Comparison of ENCODE assay signal across 11 cellular contexts in genomic region chr10:79246606-79247275, GRCh38.
DNase-seq lines count a peak whose midpoint lies in the region; ATAC-seq and TF ChIP-seq lines count a peak whose summit lies in the region.
"Had no signal": no experiment of that assay in that cellular context is flagged by ENCODE, and none has a peak within 500 bp of the region (broad histone marks: within the 10 kb centered on the region; RNA-seq: fewer than 3 reads in every experiment).

No MANE protein-coding gene starts in this region.

- no peaks in the 10 kb centered on the region for H3K27me3 Mint-ChIP-seq in activated naive CD8-positive, alpha-beta T cell treated with anti-CD3 and anti-CD28 coated beads, Interleukin-2, amount 50 U/mL, for 24 hours
- peaks cover 7% of the 10 kb centered on the region for H3K27me3 Mint-ChIP-seq in nephron progenitor cell (ENCODE audit: low read depth, poor library complexity)

- 71% methylated on average over 14 of the region's 14 CpGs for WGBS in smooth muscle cell (ENCODE audit: low lambda C conversion rate)
- WGBS in mammary epithelial cell (ENCODE audit: low coverage, missing lambda C conversion rate): 80% methylated on average over 14 of the region's 14 CpGs

- no TSS peak for BruUV-seq in mammary epithelial cell (replicated peaks; lab: Mats Ljungman, UMichigan)

- peaks cover 77% of the 10 kb centered on the region for H3K4me1 Mint-ChIP-seq in activated naive CD8-positive, alpha-beta T cell treated with anti-CD3 and anti-CD28 coated beads, Interleukin-2, amount 50 U/mL, for 24 hours
- H3K4me1 Mint-ChIP-seq in nephron progenitor cell: peaks cover 51% of the 10 kb centered on the region

- peaks cover 95% of the 10 kb centered on the region for H3K4me1 ChIP-seq in left ventricle myocardium inferior
- peaks cover 9% of the 10 kb centered on the region for H3K4me1 ChIP-seq in smooth muscle cell (ENCODE audit: low read depth)
- peaks cover 24% of the 10 kb centered on the region for H3K4me1 ChIP-seq in mammary epithelial cell (ENCODE audit: insufficient read depth, low read length)

- TF ChIP-seq CTCF in GM06990 (IDR thresholded peaks at IDR 0.05; ENCODE audit: insufficient read depth, low read length, poor library complexity, severe bottlenecking) (no peak), left ventricle myocardium inferior (IDR thresholded peaks at IDR 0.05; ENCODE audit: borderline replicate concordance) (peak; percentile 18), smooth muscle cell (IDR thresholded peaks at IDR 0.05; ENCODE audit: borderline replicate concordance, insufficient read depth, poor library complexity, severe bottlenecking) (no peak), nephron progenitor cell (IDR thresholded peaks at IDR 0.05) (no peak), mammary epithelial cell (conservative IDR thresholded peaks at IDR 0.05 in 1 of 2, IDR thresholded peaks at IDR 0.05 in 1 of 2; ENCODE audit: extremely low read depth in 1 of 2, insufficient read depth in 1 of 2, low read depth in 1 of 2, low read length in 2 of 2) (no peak)

- peak overlapping the region; percentile 93 for H3K27ac Mint-ChIP-seq in activated naive CD8-positive, alpha-beta T cell treated with anti-CD3 and anti-CD28 coated beads, Interleukin-2, amount 50 U/mL, for 24 hours
- H3K27ac Mint-ChIP-seq in nephron progenitor cell: no peak overlapping the region

- H3K4me3 ChIP-seq in GM06990 (replicated peaks; ENCODE audit: low read depth, low read length): peak overlapping the region; percentile 81
- peak overlapping the region; percentile 70 for H3K4me3 ChIP-seq in left ventricle myocardium inferior
- no peak overlapping the region for H3K4me3 ChIP-seq in smooth muscle cell
- no peak overlapping the region for H3K4me3 ChIP-seq in mammary epithelial cell (replicated peaks in 1 of 3; ENCODE audit: insufficient read depth in 1 of 3, low read depth in 2 of 3, low read length in 3 of 3)

- peaks cover 74% of the 10 kb centered on the region for H3K79me2 ChIP-seq in smooth muscle cell (ENCODE audit: low read depth)
- peaks cover 64% of the 10 kb centered on the region for H3K79me2 ChIP-seq in mammary epithelial cell (ENCODE audit: insufficient read depth, low read length)

- intact Hi-C loops in left ventricle myocardium inferior (cut with micrococcal nuclease) (no loop called here), mammary epithelial cell (cut with micrococcal nuclease) (no loop called here)

- no peak overlapping the region for H3K9ac ChIP-seq in smooth muscle cell (ENCODE audit: low read depth)
- no peak overlapping the region for H3K9ac ChIP-seq in mammary epithelial cell (ENCODE audit: insufficient read depth, low read length)

- peak overlapping the region; percentile 97 for H3K27ac ChIP-seq in left ventricle myocardium inferior (replicated peaks)
- peak overlapping the region; percentile 4 for H3K27ac ChIP-seq in smooth muscle cell (ENCODE audit: low read depth)
- H3K27ac ChIP-seq in mammary epithelial cell (ENCODE audit: insufficient read depth, low read depth, low read length): no peak overlapping the region

- H3K4me2 ChIP-seq in smooth muscle cell (no peak overlapping the region), mammary epithelial cell (ENCODE audit: insufficient read depth, low read depth, low read length) (no peak overlapping the region)

- H3K9me3 ChIP-seq in left ventricle myocardium inferior (replicated peaks) (no peaks in the 10 kb centered on the region), smooth muscle cell (replicated peaks; ENCODE audit: low read depth) (no peaks in the 10 kb centered on the region), mammary epithelial cell (replicated peaks; ENCODE audit: insufficient read depth, low read length) (no peaks in the 10 kb centered on the region)

- H3F3A ChIP-seq in smooth muscle cell (ENCODE audit: low read depth): no peaks in the 10 kb centered on the region

- H2AFZ ChIP-seq in smooth muscle cell (ENCODE audit: low read depth): no peak overlapping the region
- H2AFZ ChIP-seq in mammary epithelial cell (ENCODE audit: low read depth, low read length): no peak overlapping the region

- H3K9me3 Mint-ChIP-seq in activated naive CD8-positive, alpha-beta T cell treated with anti-CD3 and anti-CD28 coated beads, Interleukin-2, amount 50 U/mL, for 24 hours: no peaks in the 10 kb centered on the region
- no peaks in the 10 kb centered on the region for H3K9me3 Mint-ChIP-seq in nephron progenitor cell

- in situ Hi-C loops in mammary epithelial cell (cut with MboI; ENCODE audit: low sequenced_read_pairs in 2 of 2): no loop called here

- ATAC-seq in activated naive CD8-positive, alpha-beta T cell treated with anti-CD3 and anti-CD28 coated beads, Interleukin-2, amount 50 U/mL, for 24 hours: no peak

- dilution Hi-C loops in mammary epithelial cell (cut with HindIII; ENCODE audit: low sequenced_read_pairs): loop anchor here (5.0 kb wide), 1 partner anchor 61 kb away; no protein-coding TSS in a partner anchor

- H3K36me3 Mint-ChIP-seq in activated naive CD8-positive, alpha-beta T cell treated with anti-CD3 and anti-CD28 coated beads, Interleukin-2, amount 50 U/mL, for 24 hours (ENCODE audit: low read depth): peaks cover 10% of the 10 kb centered on the region
- H3K36me3 Mint-ChIP-seq in nephron progenitor cell (ENCODE audit: low read depth): no peaks in the 10 kb centered on the region

- H3K27me3 ChIP-seq in GM06990 (replicated peaks; ENCODE audit: control insufficient read depth, insufficient read depth, low read length) (no peaks in the 10 kb centered on the region), left ventricle myocardium inferior (ENCODE audit: low read depth) (no peaks in the 10 kb centered on the region), smooth muscle cell (ENCODE audit: low read depth) (no peaks in the 10 kb centered on the region), mammary epithelial cell (ENCODE audit: insufficient read depth, low read length) (no peaks in the 10 kb centered on the region)

- H3K36me3 ChIP-seq in GM06990 (ENCODE audit: control insufficient read depth, insufficient read depth, low read length) (peaks cover 2% of the 10 kb centered on the region), left ventricle myocardium inferior (no peaks in the 10 kb centered on the region), smooth muscle cell (ENCODE audit: low read depth) (no peaks in the 10 kb centered on the region), mammary epithelial cell (ENCODE audit: insufficient read depth, low read length) (no peaks in the 10 kb centered on the region)

- DNase-seq in GM06990 (ENCODE audit: extremely low read depth, insufficient read length) (no peak), left ventricle myocardium inferior (peak; percentile 78), smooth muscle cell (lab: John Stamatoyannopoulos, UW; ENCODE audit: unreplicated experiment) (no peak), T-helper 9 cell (no peak), nephron progenitor cell (no peak), T1000 (lab: John Stamatoyannopoulos, UW) (no peak), mammary epithelial cell (no peak)
- no peak for DNase-seq in activated naive CD8-positive, alpha-beta T cell treated with anti-CD3 and anti-CD28 coated beads, Interleukin-2, amount 50 U/mL, for 24 hours
- DNase-seq: activated CD4-positive, alpha-beta T cell treated with anti-CD3 and anti-CD28 coated beads, Interleukin-2, amount 50 U/mL, for 1 hour; islet precursor cell; KBM-7 had no signal

- CTCF ChIA-PET in mammary epithelial cell (lab: Charles Lee; ENCODE audit: low non-redundant PET): no interaction called here

- H3K4me3 Mint-ChIP-seq in activated naive CD8-positive, alpha-beta T cell treated with anti-CD3 and anti-CD28 coated beads, Interleukin-2, amount 50 U/mL, for 24 hours: no peak overlapping the region
- no peak overlapping the region for H3K4me3 Mint-ChIP-seq in nephron progenitor cell

- H4K20me1 ChIP-seq in smooth muscle cell (ENCODE audit: low read depth) (peaks cover 97% of the 10 kb centered on the region), mammary epithelial cell (ENCODE audit: insufficient read depth, low read length) (no peaks in the 10 kb centered on the region)

Comparison
In these comparisons a context has a peak if more than half of its experiments do, and no peak if none do; other contexts are left out.
1. H3K4me3 ChIP-seq: peak in GM06990 (single experiment) and left ventricle myocardium inferior (single experiment); none in smooth muscle cell (single experiment) and mammary epithelial cell (0 of 3).